In genomic region chr10:113000454-113000853, GRCh38 we compare ENCODE assay signal across 18 cellular contexts. TPM values are rescaled to one million over a fixed set of nuclear protein-coding genes. Genes with fewer than 3 reads are reported as not detected.
DNase-seq lines count a peak whose midpoint lies in the region; ATAC-seq and TF ChIP-seq lines count a peak whose summit lies in the region.
"Had no signal": no experiment of that assay in that cellular context is flagged by ENCODE, and none has a peak within 500 bp of the region (broad histone marks: within the 10 kb centered on the region; RNA-seq: fewer than 3 reads in every experiment).

No MANE protein-coding gene starts in this region.

- intact Hi-C loops in CD14-positive monocyte (cut with micrococcal nuclease): no loop called here

- peaks cover 24% of the 10 kb centered on the region for H3K36me3 Mint-ChIP-seq in nephron (ENCODE audit: low read depth)
- H3K36me3 Mint-ChIP-seq in CD14-positive monocyte: peaks cover 21 to 26% of the 10 kb centered on the region in 2 donors
- H3K36me3 Mint-ChIP-seq: naive B cell had no signal

- TF ChIP-seq EP300 in gastroesophageal sphincter (IDR thresholded peaks at IDR 0.05): no peak

- no peak for TF ChIP-seq POLR2A in gastroesophageal sphincter (IDR thresholded peaks at IDR 0.05)

- no peak overlapping the region for H3K4me3 ChIP-seq in gastroesophageal sphincter
- H3K4me3 ChIP-seq: SJSA1 had no signal

- H3K4me3 Mint-ChIP-seq in nephron: no peak overlapping the region
- no peak overlapping the region for H3K4me3 Mint-ChIP-seq in CD14-positive monocyte
- H3K4me3 Mint-ChIP-seq: naive B cell had no signal

- WGBS in gastroesophageal sphincter (ENCODE audit: low coverage in 1 of 2), 2 donors: 29 to 47% methylated on average over 1 to 5 of the region's 6 CpGs

- DNase-seq in CD14-positive monocyte (ENCODE audit: low spot score) (no peak), germinal center (ENCODE audit: low spot score) (no peak), GM20000 (ENCODE audit: low spot score) (no peak)
- DNase-seq: activated CD4-positive, alpha-beta T cell treated with anti-CD3 and anti-CD28 coated beads for 4 hours; activated naive CD4-positive, alpha-beta T cell treated with anti-CD3 and anti-CD28 coated beads, Interleukin-2, amount 50 U/mL, for 16 hours; AML-193; H7; naive B cell; NCI-H1694 treated with DMSO at 0.1 percent for 48 hours; NCI-H446 treated with DMSO at 0.1 percent for 48 hours; retina; T-helper 9 cell had no signal

- H3K27me3 ChIP-seq in gastroesophageal sphincter: no peaks in the 10 kb centered on the region
- H3K27me3 ChIP-seq: SJSA1 had no signal

- H3K4me1 ChIP-seq in gastroesophageal sphincter: peaks cover 7 to 64% (median 22%) of the 10 kb centered on the region in 3 donors

- no peak for TF ChIP-seq CTCF in gastroesophageal sphincter (IDR thresholded peaks at IDR 0.05)
- no peak for TF ChIP-seq CTCF in nephron (IDR thresholded peaks at IDR 0.05; ENCODE audit: unreplicated experiment in 3 of 3)
- TF ChIP-seq CTCF in CD14-positive monocyte (IDR thresholded peaks at IDR 0.05): no peak
- no peak for TF ChIP-seq CTCF in GM20000 (IDR thresholded peaks at IDR 0.05; ENCODE audit: extremely low read depth, missing control alignments)

- no peaks in the 10 kb centered on the region for H3K9me3 ChIP-seq in gastroesophageal sphincter
- H3K9me3 ChIP-seq: SJSA1 had no signal

- ATAC-seq in gastroesophageal sphincter (peak; percentile 37), GM21367 (IDR thresholded peaks at IDR 0.05; ENCODE audit: unreplicated experiment) (no peak)

- peak overlapping the region; percentile 5 for H3K27ac ChIP-seq in angular gyrus (ENCODE audit: low read depth, low read length)
- peak overlapping the region in 3 of 4 donors; percentile 70 to 82 (median 71) for H3K27ac ChIP-seq in gastroesophageal sphincter
- H3K27ac ChIP-seq in temporal lobe (ENCODE audit: low read depth, low read length): peak overlapping the region; percentile 63
- H3K27ac ChIP-seq: SJSA1 had no signal

- H3K9me3 Mint-ChIP-seq in nephron (no peaks in the 10 kb centered on the region), CD14-positive monocyte (no peaks in the 10 kb centered on the region)
- H3K9me3 Mint-ChIP-seq: naive B cell had no signal

- H3K36me3 ChIP-seq in gastroesophageal sphincter: no peaks in the 10 kb centered on the region

- H3K27ac Mint-ChIP-seq in nephron: peak overlapping the region; percentile 77 to 85 (median 84)
- H3K27ac Mint-ChIP-seq in CD14-positive monocyte: no peak overlapping the region
- H3K27ac Mint-ChIP-seq: naive B cell had no signal

- H3K27me3 Mint-ChIP-seq in nephron (ENCODE audit: low read depth): no peaks in the 10 kb centered on the region
- peaks cover 1 to 8% (median 4%) of the 10 kb centered on the region in 3 donors for H3K27me3 Mint-ChIP-seq in CD14-positive monocyte (ENCODE audit: low read depth in 3 of 3)

- peaks cover 73% of the 10 kb centered on the region for H3K4me1 Mint-ChIP-seq in nephron
- H3K4me1 Mint-ChIP-seq in CD14-positive monocyte: peaks cover 32% of the 10 kb centered on the region

RNA-seq across cellular contexts. Expression of gene TCF7L2, which starts 50.4 kb away (rescaled TPM):
- 10 to 100 TPM; 12.6 to 22.4 (median 20.2) TPM for total RNA-seq in gastroesophageal sphincter
- 3.0 TPM for total RNA-seq in temporal lobe
- polyA plus RNA-seq in CD14-positive monocyte: 1 to 10 TPM; 2.1 to 6.1 TPM

Comparison
In these comparisons a context has a peak if more than half of its experiments do, and no peak if none do; other contexts are left out.
1. H3K27ac ChIP-seq: peak in every context shown above with its lines; median percentile 71 in gastroesophageal sphincter; 63 in temporal lobe; 5 in angular gyrus.
2. H3K27ac Mint-ChIP-seq: peak in nephron (3 of 3); none in CD14-positive monocyte (0 of 7).